In genomic region chr6:18551228-18551627, GRCh38 we compare ENCODE assay signal across 17 cellular contexts.
DNase-seq lines count a peak whose midpoint lies in the region; ATAC-seq and TF ChIP-seq lines count a peak whose summit lies in the region.
"Had no signal": no experiment of that assay in that cellular context is flagged by ENCODE, and none has a peak within 500 bp of the region (broad histone marks: within the 10 kb centered on the region; RNA-seq: fewer than 3 reads in every experiment).

No MANE protein-coding gene starts in this region.

- H3K27me3 ChIP-seq in left lung: no peaks in the 10 kb centered on the region
- H3K27me3 ChIP-seq: BLaER1, thyroid gland had no signal

- H3K4me3 ChIP-seq in AG10803 (ENCODE audit: low read length) (no peak overlapping the region), choroid plexus epithelial cell (ENCODE audit: low read depth, low read length) (no peak overlapping the region), left lung (no peak overlapping the region)
- H3K4me3 ChIP-seq: BLaER1, dorsolateral prefrontal cortex, PC-9, psoas muscle, thyroid gland had no signal

- peaks cover 0 to 8% of the 10 kb centered on the region in 2 donors for H3K9me3 ChIP-seq in left lung
- H3K9me3 ChIP-seq: BLaER1, thyroid gland had no signal

- no peaks in the 10 kb centered on the region for H3K36me3 ChIP-seq in left lung
- H3K36me3 ChIP-seq: BLaER1, thyroid gland had no signal

- no peak overlapping the region for H3K27ac ChIP-seq in left lung
- H3K27ac ChIP-seq: BLaER1, dorsolateral prefrontal cortex, PC-9, psoas muscle, thyroid gland had no signal

- DNase-seq in AG10803 (ENCODE audit: low read depth) (peak; percentile 66), NCI-H226 (peak; percentile 47), choroid plexus epithelial cell (ENCODE audit: low read depth) (peak; percentile 76), left lung (no peak), NCI-H1105 (lab: John Stamatoyannopoulos, UW) (no peak), DMS53 (lab: John Stamatoyannopoulos, UW) (no peak), Right ventricle myocardium inferior (ENCODE audit: missing footprints) (no peak)
- DNase-seq: activated CD4-positive, alpha-beta T cell treated with anti-CD3 and anti-CD28 coated beads for 36 hours; DND-41; dorsolateral prefrontal cortex; KBM-7; NCI-H510A treated with DMSO at 0.1 percent for 48 hours; PC-9; psoas muscle; thyroid gland had no signal

- ATAC-seq in left lung (peak; percentile 33), HG02852 (IDR thresholded peaks at IDR 0.05; ENCODE audit: unreplicated experiment) (no peak), Right ventricle myocardium inferior (no peak)
- ATAC-seq: activated CD4-positive, alpha-beta T cell treated with anti-CD3 and anti-CD28 coated beads for 36 hours; psoas muscle had no signal

- TF ChIP-seq CTCF in AG10803 (conservative IDR thresholded peaks at IDR 0.05; ENCODE audit: low read length): no peak
- TF ChIP-seq CTCF in choroid plexus epithelial cell (conservative IDR thresholded peaks at IDR 0.05; ENCODE audit: low read depth, low read length): no peak
- TF ChIP-seq CTCF in left lung (IDR thresholded peaks at IDR 0.05): no peak

- H3K4me1 ChIP-seq in left lung: no peaks in the 10 kb centered on the region
- H3K4me1 ChIP-seq: BLaER1, psoas muscle, thyroid gland had no signal

- intact Hi-C loops in left lung (cut with DNase I) (no loop called here), Right ventricle myocardium inferior (cut with DNase I) (no loop called here)

Comparison
In these comparisons a context has a peak if more than half of its experiments do, and no peak if none do; other contexts are left out.
1. DNase-seq: peak in AG10803 (single experiment), NCI-H226 (single experiment) and choroid plexus epithelial cell (single experiment); none in left lung (0 of 2), NCI-H1105 (single experiment), DMS53 (single experiment) and Right ventricle myocardium inferior (single experiment).